Comparison of ENCODE assay signal across 20 cellular contexts in the genomic region with DNA sequence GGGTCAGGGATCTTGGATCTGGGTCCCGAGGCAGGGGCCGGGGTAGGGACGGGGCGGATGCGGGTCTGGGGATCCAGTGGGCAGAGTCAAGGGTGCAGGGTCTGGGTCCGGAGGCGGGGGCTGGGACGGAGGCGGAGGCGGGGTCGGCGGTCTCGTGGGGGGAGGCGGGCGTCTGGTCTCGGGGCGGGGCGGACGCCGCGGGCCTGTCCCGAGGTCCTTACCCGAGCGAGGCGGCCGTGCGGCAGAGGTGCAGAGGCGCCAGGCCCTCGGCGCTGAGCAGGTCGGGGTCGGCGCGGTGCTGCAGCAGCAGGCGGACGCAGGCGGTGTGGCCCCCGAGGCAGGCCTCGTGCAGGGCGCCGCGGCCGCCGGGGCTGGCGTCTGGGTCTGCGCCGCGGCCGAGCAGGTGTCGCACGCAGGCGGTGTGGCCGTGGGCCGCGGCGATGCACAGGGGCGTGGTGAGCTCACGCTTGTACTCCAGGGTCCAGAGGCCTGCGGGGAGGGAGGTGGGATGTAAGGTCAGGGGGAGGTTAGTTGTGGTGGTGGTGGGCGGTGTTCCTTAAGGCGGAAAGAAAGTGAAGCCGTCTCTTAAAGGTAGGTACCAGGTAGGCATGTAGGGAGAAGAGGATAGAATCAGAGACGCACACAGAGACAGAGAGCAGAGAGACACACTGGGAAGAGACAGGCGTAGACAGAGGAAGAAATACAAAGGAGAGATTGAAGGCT. TPM values are rescaled to one million over a fixed set of nuclear protein-coding genes. Genes with fewer than 3 reads are reported as not detected.
DNase-seq lines count a peak whose midpoint lies in the region; ATAC-seq and TF ChIP-seq lines count a peak whose summit lies in the region.
"Had no signal": no experiment of that assay in that cellular context is flagged by ENCODE, and none has a peak within 500 bp of the region (broad histone marks: within the 10 kb centered on the region; RNA-seq: fewer than 3 reads in every experiment).

No MANE protein-coding gene starts in this region.

- DNase-seq in heart right ventricle (peak in 1 of 2 donors; percentile 28), Right ventricle myocardium inferior (ENCODE audit: missing footprints) (no peak), foreskin keratinocyte (no peak), mesothelial cell of epicardium (ENCODE audit: low spot score in 2 of 2, unreplicated experiment in 2 of 2) (no peak), ureter (ENCODE audit: low spot score) (peak; percentile 33), SHP77 (lab: John Stamatoyannopoulos, UW) (no peak)
- DNase-seq in naive thymus-derived CD8-positive, alpha-beta T cell, result no peak
- DNase-seq in T-helper 2 cell treated with Interferon-gamma antibody and Interleukin-4, amounts not matched to agents 5 μg/mL and 100 μg/mL, for 36 hours (ENCODE audit: low spot score), result no peak
- DNase-seq: activated CD4-positive, CD25-positive, alpha-beta regulatory T cell; activated gamma-delta T cell; KBM-7; naive thymus-derived CD4-positive, alpha-beta T cell; NCI-H146; Peyer's patch; sigmoid colon; stimulated activated naive CD4-positive, alpha-beta T cell; T-helper 1 cell had no signal

- peaks cover 9% of the 10 kb centered on the region for H3K9me3 Mint-ChIP-seq in mesothelial cell of epicardium
- H3K9me3 Mint-ChIP-seq in naive thymus-derived CD8-positive, alpha-beta T cell, result peaks cover 0 to 26% (median 10%) of the 10 kb centered on the region in 9 donors
- H3K9me3 Mint-ChIP-seq in T-helper 2 cell treated with Interferon-gamma antibody and Interleukin-4, amounts not matched to agents 5 μg/mL and 100 μg/mL, for 36 hours, result no peaks in the 10 kb centered on the region

- H3K27ac ChIP-seq in heart right ventricle (peak overlapping the region in 8 of 10 donors; percentile 28 to 93 (median 66)), foreskin keratinocyte (no peak overlapping the region)
- H3K27ac ChIP-seq: Peyer's patch, sigmoid colon had no signal

- peaks cover 0 to 64% (median 54%) of the 10 kb centered on the region in 7 donors for H3K27me3 ChIP-seq in heart right ventricle
- peaks cover 80% of the 10 kb centered on the region for H3K27me3 ChIP-seq in foreskin keratinocyte

- no peak for TF ChIP-seq CTCF in heart right ventricle (IDR thresholded peaks at IDR 0.05)
- no peak for TF ChIP-seq CTCF in foreskin keratinocyte (conservative IDR thresholded peaks at IDR 0.05)
- TF ChIP-seq CTCF in mesothelial cell of epicardium (IDR thresholded peaks at IDR 0.05; ENCODE audit: unreplicated experiment), result no peak

- POLR2A ChIA-PET in naive thymus-derived CD8-positive, alpha-beta T cell (lab: Charles Lee), result no interaction called here

- peak overlapping the region; percentile 53 for H3K4me3 Mint-ChIP-seq in mesothelial cell of epicardium
- peak overlapping the region in 2 of 10 donors; percentile 20 to 51 for H3K4me3 Mint-ChIP-seq in naive thymus-derived CD8-positive, alpha-beta T cell
- H3K4me3 Mint-ChIP-seq in T-helper 2 cell treated with Interferon-gamma antibody and Interleukin-4, amounts not matched to agents 5 μg/mL and 100 μg/mL, for 36 hours, result no peak overlapping the region

- intact Hi-C loops in heart right ventricle (cut with DNase I), result no loop called here
- intact Hi-C loops in Right ventricle myocardium inferior (cut with DNase I), result no loop called here

- 18 to 19% methylated on average over 42 to 64 of the region's 64 CpGs for WGBS in heart right ventricle, 2 donors

- H3K27ac Mint-ChIP-seq in mesothelial cell of epicardium, result no peak overlapping the region
- H3K27ac Mint-ChIP-seq in naive thymus-derived CD8-positive, alpha-beta T cell, result no peak overlapping the region
- H3K27ac Mint-ChIP-seq in T-helper 2 cell treated with Interferon-gamma antibody and Interleukin-4, amounts not matched to agents 5 μg/mL and 100 μg/mL, for 36 hours, result no peak overlapping the region
- H3K27ac Mint-ChIP-seq: brain; naive thymus-derived CD4-positive, alpha-beta T cell had no signal

- H3K27me3 Mint-ChIP-seq in mesothelial cell of epicardium (ENCODE audit: low read depth), result peaks cover 70% of the 10 kb centered on the region
- H3K27me3 Mint-ChIP-seq in naive thymus-derived CD8-positive, alpha-beta T cell, result peaks cover 24 to 70% (median 48%) of the 10 kb centered on the region in 5 donors
- H3K27me3 Mint-ChIP-seq in T-helper 2 cell treated with Interferon-gamma antibody and Interleukin-4, amounts not matched to agents 5 μg/mL and 100 μg/mL, for 36 hours (ENCODE audit: low read depth), result peaks cover 34% of the 10 kb centered on the region

- H3K9me3 ChIP-seq in heart right ventricle, result peaks cover 0 to 20% (median 0%) of the 10 kb centered on the region in 11 donors

- H3K4me1 ChIP-seq in heart right ventricle (peaks cover 7 to 57% (median 17%) of the 10 kb centered on the region in 9 donors), foreskin keratinocyte (no peaks in the 10 kb centered on the region)

- ATAC-seq in heart right ventricle (peak in 2 of 8 donors; percentile 27 to 39), Right ventricle myocardium inferior (no peak), foreskin keratinocyte (peak; percentile 37)
- no peak for ATAC-seq in naive thymus-derived CD8-positive, alpha-beta T cell
- ATAC-seq: HCT116; naive thymus-derived CD4-positive, alpha-beta T cell had no signal

- peaks cover 2% of the 10 kb centered on the region for H3K36me3 Mint-ChIP-seq in mesothelial cell of epicardium
- peaks cover 0 to 13% (median 0%) of the 10 kb centered on the region in 3 donors for H3K36me3 Mint-ChIP-seq in naive thymus-derived CD8-positive, alpha-beta T cell
- no peaks in the 10 kb centered on the region for H3K36me3 Mint-ChIP-seq in T-helper 2 cell treated with Interferon-gamma antibody and Interleukin-4, amounts not matched to agents 5 μg/mL and 100 μg/mL, for 36 hours (ENCODE audit: low read depth)

- H3K4me1 Mint-ChIP-seq in mesothelial cell of epicardium, result peaks cover 22% of the 10 kb centered on the region
- H3K4me1 Mint-ChIP-seq in naive thymus-derived CD8-positive, alpha-beta T cell, result peaks cover 0 to 9% (median 5%) of the 10 kb centered on the region in 4 donors
- H3K4me1 Mint-ChIP-seq in T-helper 2 cell treated with Interferon-gamma antibody and Interleukin-4, amounts not matched to agents 5 μg/mL and 100 μg/mL, for 36 hours (ENCODE audit: low read depth), result no peaks in the 10 kb centered on the region

- peak overlapping the region in 4 of 10 donors; percentile 11 to 18 (median 15) for H3K4me3 ChIP-seq in heart right ventricle
- H3K4me3 ChIP-seq: Peyer's patch had no signal

- peaks cover 0 to 6% (median 0%) of the 10 kb centered on the region in 9 donors for H3K36me3 ChIP-seq in heart right ventricle
- H3K36me3 ChIP-seq: Peyer's patch, sigmoid colon had no signal

RNA-seq across cellular contexts. Expression of a gene that starts 26.6 kb away (rescaled TPM):
- 10 to 100 TPM in 9 of 10 donors, 1 to 10 TPM in 1; 4.5 to 47.1 (median 29.7) TPM for total RNA-seq in heart right ventricle
- 1 to 10 TPM; 3.5 to 4.2 TPM for polyA plus RNA-seq in heart right ventricle
- total RNA-seq in Right ventricle myocardium inferior, result 4.6 TPM
- not detected in 2 replicates for total RNA-seq in foreskin keratinocyte
- not detected in 2 replicates for polyA plus RNA-seq in foreskin keratinocyte
- total RNA-seq in mesothelial cell of epicardium, result not detected in 3 replicates
- not detected for total RNA-seq in ureter
- not detected for total RNA-seq in naive thymus-derived CD8-positive, alpha-beta T cell
- not detected for polyA plus RNA-seq in naive thymus-derived CD8-positive, alpha-beta T cell
- total RNA-seq: liver; naive thymus-derived CD4-positive, alpha-beta T cell; Peyer's patch; sigmoid colon had no signal
- polyA plus RNA-seq: liver; naive thymus-derived CD4-positive, alpha-beta T cell; sigmoid colon had no signal
